1 cellular context compared by ENCODE assay signal in the genomic region with DNA sequence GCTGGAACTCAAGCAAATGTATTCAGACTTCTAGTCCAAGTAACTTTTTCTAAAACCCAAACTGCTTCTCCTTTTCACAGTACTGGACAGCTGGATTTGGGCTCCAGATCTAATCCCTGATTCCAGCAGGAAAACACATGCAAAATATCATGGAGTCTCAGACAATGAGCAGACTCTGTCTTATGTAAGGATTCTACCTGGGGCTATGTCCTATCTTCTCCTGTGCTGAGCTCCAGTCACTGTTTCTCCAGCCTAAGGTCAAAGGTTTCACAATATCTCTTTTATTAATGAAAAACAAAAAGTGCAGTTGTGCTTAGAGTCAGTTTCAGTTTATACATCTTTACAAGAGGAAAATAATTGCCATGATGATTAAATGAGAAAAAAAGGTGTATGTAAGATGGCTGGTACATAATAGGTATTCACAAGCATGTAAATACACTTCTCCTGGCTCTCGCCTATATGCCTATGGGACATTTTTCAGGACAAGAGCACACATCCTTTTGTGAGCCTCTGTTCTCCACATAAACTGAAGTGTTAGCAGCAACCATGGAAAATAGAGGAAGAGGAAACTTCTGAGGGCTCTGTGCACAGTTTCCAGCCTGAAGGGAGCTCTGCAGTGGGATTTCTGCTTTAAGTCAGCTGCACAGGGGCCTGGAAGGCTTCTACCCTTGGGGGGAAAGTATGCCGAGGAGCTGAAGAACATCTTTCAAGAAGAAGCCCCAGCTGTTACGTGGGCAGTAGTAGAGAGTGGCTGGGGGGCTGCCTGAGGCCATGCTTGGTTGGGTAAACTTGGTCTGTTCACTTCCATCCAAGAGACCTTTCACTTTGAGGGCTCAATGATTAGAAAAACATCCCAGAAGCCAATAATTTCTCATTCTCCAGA.
TF ChIP-seq lines count a peak whose summit lies in the region.

No MANE protein-coding gene starts in this region.

TF ChIP-seq in HepG2, 621 proteins besides CTCF, POLR2A, EP300 and RAD21 (continued from another document):
- TF ChIP-seq ZNF747 (CRISPR knock-in tag; IDR thresholded peaks at IDR 0.05; ENCODE audit: borderline replicate concordance) (no peak), ZNF343 (CRISPR knock-in tag; IDR thresholded peaks at IDR 0.05) (no peak), ZNF605 (CRISPR knock-in tag; IDR thresholded peaks at IDR 0.05) (no peak), ZNF382 (CRISPR knock-in tag; IDR thresholded peaks at IDR 0.05; ENCODE audit: borderline replicate concordance) (no peak), POLR2G (IDR thresholded peaks at IDR 0.05; ENCODE audit: low read depth, low read length) (no peak), JUND (CRISPR knock-in tag; IDR thresholded peaks at IDR 0.05) (no peak), FOXP1 (IDR thresholded peaks at IDR 0.05) (no peak), FOXP1 (CRISPR knock-in tag; IDR thresholded peaks at IDR 0.05) (no peak), ZMYM2 (CRISPR knock-in tag; IDR thresholded peaks at IDR 0.05) (no peak), SUZ12 (IDR thresholded peaks at IDR 0.05; ENCODE audit: low read depth, low read length) (no peak)
- TF ChIP-seq, protein P1, sequence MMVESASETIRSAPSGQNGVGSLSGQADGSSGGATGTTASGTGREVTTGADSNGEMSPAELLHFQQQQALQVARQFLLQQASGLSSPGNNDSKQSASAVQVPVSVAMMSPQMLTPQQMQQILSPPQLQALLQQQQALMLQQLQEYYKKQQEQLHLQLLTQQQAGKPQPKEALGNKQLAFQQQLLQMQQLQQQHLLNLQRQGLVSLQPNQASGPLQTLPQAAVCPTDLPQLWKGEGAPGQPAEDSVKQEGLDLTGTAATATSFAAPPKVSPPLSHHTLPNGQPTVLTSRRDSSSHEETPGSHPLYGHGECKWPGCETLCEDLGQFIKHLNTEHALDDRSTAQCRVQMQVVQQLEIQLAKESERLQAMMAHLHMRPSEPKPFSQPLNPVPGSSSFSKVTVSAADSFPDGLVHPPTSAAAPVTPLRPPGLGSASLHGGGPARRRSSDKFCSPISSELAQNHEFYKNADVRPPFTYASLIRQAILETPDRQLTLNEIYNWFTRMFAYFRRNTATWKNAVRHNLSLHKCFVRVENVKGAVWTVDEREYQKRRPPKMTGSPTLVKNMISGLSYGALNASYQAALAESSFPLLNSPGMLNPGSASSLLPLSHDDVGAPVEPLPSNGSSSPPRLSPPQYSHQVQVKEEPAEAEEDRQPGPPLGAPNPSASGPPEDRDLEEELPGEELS (CRISPR knock-in tag; IDR thresholded peaks at IDR 0.05): no peak
- TF ChIP-seq, protein P2, sequence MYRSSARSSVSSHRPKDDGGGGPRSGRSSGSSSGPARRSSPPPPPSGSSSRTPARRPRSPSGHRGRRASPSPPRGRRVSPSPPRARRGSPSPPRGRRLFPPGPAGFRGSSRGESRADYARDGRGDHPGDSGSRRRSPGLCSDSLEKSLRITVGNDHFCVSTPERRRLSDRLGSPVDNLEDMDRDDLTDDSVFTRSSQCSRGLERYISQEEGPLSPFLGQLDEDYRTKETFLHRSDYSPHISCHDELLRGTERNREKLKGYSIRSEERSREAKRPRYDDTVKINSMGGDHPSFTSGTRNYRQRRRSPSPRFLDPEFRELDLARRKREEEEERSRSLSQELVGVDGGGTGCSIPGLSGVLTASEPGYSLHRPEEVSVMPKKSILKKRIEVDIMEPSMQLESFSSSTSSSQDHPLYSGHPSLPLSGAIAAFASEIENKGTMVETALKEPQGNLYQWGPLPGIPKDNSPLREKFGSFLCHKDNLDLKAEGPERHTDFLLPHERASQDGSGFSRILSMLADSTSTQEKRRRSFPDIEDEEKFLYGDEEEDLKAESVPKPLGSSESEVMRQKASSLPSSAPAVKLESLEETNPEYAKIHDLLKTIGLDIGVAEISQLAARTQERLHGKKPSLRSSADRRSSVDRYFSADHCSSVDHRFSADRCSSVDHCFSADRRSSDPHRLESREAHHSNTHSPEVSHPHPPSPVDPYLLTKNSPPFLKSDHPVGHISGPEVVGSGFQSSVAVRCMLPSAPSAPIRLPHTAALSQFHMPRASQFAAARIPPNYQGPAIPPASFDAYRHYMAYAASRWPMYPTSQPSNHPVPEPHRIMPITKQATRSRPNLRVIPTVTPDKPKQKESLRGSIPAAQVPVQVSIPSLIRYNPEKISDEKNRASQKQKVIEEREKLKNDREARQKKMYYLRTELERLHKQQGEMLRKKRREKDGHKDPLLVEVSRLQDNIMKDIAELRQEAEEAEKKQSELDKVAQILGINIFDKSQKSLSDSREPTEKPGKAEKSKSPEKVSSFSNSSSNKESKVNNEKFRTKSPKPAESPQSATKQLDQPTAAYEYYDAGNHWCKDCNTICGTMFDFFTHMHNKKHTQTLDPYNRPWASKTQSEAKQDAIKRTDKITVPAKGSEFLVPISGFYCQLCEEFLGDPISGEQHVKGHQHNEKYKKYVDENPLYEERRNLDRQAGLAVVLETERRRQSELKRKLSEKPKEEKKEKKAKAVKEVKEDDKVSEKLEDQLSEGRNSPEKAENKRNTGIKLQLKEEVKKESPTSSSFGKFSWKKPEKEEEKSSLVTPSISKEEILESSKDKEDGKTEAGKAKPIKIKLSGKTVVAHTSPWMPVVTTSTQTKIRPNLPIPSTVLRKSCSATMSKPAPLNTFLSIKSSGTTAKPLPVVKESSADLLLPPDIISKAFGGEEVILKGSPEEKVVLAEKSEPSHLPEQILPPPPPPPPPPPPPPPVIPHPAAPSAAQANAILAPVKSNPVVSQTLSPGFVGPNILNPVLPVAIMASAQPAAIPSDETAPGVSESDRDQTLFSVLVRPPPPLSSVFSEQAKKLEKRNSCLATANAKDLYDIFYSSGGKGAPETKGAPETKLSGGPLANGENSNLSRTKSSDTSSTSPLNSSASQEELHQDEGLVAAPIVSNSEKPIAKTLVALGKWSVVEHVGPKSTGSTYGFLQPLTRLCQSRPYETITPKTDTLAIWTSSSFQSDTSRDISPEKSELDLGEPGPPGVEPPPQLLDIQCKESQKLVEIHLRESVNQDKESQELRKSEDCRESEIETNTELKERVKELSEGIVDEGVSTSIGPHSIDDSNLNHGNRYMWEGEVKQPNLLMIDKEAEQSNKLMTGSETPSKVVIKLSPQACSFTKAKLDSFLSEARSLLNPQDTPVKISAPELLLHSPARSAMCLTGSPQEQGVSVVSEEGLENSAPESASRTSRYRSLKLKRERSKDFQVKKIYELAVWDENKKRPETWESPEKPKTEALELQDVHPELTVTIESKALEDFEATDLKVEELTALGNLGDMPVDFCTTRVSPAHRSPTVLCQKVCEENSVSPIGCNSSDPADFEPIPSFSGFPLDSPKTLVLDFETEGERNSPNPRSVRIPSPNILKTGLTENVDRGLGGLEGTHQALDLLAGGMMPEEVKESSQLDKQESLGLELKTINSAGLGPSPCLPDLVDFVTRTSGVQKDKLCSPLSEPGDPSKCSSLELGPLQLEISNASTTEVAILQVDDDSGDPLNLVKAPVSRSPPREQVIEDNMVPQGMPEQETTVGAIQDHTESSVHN (CRISPR knock-in tag; IDR thresholded peaks at IDR 0.05): no peak
- TF ChIP-seq, protein P3, sequence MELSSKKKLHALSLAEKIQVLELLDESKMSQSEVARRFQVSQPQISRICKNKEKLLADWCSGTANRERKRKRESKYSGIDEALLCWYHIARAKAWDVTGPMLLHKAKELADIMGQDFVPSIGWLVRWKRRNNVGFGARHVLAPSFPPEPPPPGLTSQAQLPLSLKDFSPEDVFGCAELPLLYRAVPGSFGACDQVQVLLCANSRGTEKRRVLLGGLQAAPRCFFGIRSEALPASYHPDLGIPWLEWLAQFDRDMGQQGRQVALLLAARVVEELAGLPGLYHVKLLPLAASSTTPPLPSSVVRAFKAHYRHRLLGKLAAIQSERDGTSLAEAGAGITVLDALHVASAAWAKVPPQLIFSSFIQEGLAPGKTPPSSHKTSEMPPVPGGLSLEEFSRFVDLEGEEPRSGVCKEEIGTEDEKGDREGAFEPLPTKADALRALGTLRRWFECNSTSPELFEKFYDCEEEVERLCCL (CRISPR knock-in tag; IDR thresholded peaks at IDR 0.05; ENCODE audit: borderline replicate concordance): no peak
